Comparison of ENCODE assay signal across 1 cellular context in the genomic region with DNA sequence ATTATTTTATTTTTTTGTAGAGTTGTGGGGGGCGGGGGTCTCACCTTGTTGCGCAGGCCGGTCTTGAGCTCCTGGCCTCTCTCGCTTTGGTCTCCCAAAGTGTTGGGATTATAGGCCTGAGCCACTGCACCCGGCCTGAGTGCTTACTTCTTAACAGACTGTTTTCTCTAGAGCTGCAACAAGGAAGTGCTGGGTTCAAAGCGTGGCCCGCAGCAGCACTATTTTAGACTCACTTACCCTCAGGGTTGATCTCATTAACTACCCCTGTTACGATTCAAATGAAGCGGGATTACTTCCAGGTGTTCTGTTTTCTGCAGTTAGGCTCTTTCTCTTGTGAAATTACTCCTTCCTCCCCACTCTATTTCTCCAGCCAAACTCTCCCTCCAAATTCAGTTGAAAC.
TF ChIP-seq lines count a peak whose summit lies in the region.

No MANE protein-coding gene starts in this region.

TF ChIP-seq in GM23338, 12 proteins besides CTCF, POLR2A, EP300 and RAD21 (continued from another document):
- no peak for TF ChIP-seq EZH2phosphoT487 (IDR thresholded peaks at IDR 0.05; ENCODE audit: unreplicated experiment)
- TF ChIP-seq POLR2AphosphoS5 (IDR thresholded peaks at IDR 0.05; ENCODE audit: low read depth) = no peak
